ENCODE assay signal across 23 cellular contexts in genomic region chr5:158123595-158123994, GRCh38.
"Had no signal": no experiment of that assay in that cellular context is flagged by ENCODE, and none has a peak within 500 bp of the region (broad histone marks: within the 10 kb centered on the region; RNA-seq: fewer than 3 reads in every experiment).

No MANE protein-coding gene starts in this region.

- FAIRE-seq: endothelial cell of umbilical vein, islet of Langerhans had no signal

- H3K4me3 Mint-ChIP-seq: endodermal cell, natural killer cell, neural crest cell had no signal

- H3K27ac Mint-ChIP-seq: endodermal cell, natural killer cell had no signal

- H3K9me3 Mint-ChIP-seq: endodermal cell, natural killer cell, neural crest cell had no signal

- ATAC-seq: heart right ventricle, mucosa of descending colon, natural killer cell, sciatic nerve had no signal

- H3K4me1 ChIP-seq: colonic mucosa, spleen had no signal

- H3K36me3 ChIP-seq: colonic mucosa, heart right ventricle, spleen had no signal

- DNase-seq: colonic mucosa; dermis blood vessel endothelial cell; effector CD4-positive, alpha-beta T cell; endodermal cell; erythroblast; foreskin melanocyte; heart right ventricle; hypothalamus; kidney glomerular epithelial cell; mammary epithelial cell; mucosa of descending colon; natural killer cell; posterior cingulate gyrus; spleen; stimulated activated CD4-positive, alpha-beta T cell treated with anti-CD3 and anti-CD28 coated beads, Interleukin-15, amount 100 ng/mL, for 24 hours; stimulated activated CD4-positive, alpha-beta T cell treated with anti-CD3 and anti-CD28 coated beads, Interleukin-1b, Interleukin-23, amount 100 ng/mL, for 48 hours; stimulated activated CD4-positive, alpha-beta T cell treated with anti-CD3 and anti-CD28 coated beads, Interleukin-4, amount 100 ng/mL, for 24 hours; stimulated activated naive CD4-positive, alpha-beta T cell treated with Interleukin-2 at 50 U/mL for 16 hours; trophoblast cell had no signal

- H3K27ac ChIP-seq: colonic mucosa, heart right ventricle, spleen had no signal

- H3K9me3 ChIP-seq: colonic mucosa, heart right ventricle, mucosa of descending colon, spleen had no signal

- H3K27me3 ChIP-seq: colonic mucosa had no signal

- H3K4me3 ChIP-seq: colonic mucosa, heart right ventricle, mucosa of descending colon, spleen had no signal

- H3K4me1 Mint-ChIP-seq: natural killer cell had no signal

- H3K36me3 Mint-ChIP-seq: natural killer cell had no signal
